Comparison of ENCODE assay signal across 15 cellular contexts in the genomic region with DNA sequence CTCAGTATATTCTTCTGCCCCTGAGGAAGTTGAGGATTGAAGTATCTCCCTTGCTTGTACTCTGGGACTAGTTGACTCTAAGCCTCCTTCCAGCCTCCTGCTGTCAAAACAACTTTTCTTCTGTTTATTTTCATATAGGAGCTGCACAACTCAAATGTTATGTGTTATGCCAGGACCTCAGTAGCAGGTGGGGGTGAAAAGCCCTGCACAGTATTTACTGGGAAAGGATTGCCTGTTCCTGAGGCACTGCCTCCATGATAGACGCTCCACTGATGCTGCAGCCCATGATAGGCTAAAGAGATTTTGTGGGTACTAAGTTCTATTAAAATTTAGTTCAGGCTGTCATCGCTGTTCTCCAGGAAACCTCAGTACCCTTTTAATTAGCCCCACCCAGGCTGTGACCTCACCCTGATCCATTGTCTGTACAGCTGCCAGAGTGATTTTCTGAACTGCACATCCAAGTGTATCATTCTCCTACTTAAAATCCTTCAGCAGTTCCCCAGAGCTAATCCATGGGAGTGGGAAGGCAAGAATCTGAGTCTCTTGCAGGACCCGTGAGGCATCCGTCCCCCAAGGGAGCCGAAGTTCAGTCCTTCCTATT. TPM values are rescaled to one million over a fixed set of nuclear protein-coding genes. Genes with fewer than 3 reads are reported as not detected.
A peak's percentile ranks its signal among the peaks of the same experiment; 100 is the strongest.
DNase-seq lines count a peak whose midpoint lies in the region; ATAC-seq, FAIRE-seq and TF ChIP-seq lines count a peak whose summit lies in the region.
"Had no signal": no experiment of that assay in that cellular context is flagged by ENCODE, and none has a peak within 500 bp of the region (broad histone marks: within the 10 kb centered on the region; RNA-seq: fewer than 3 reads in every experiment).

No MANE protein-coding gene starts in this region.

- in situ Hi-C loops in HAP-1 (cut with MboI; ENCODE audit: low sequenced_read_pairs): no loop called here

- no peak overlapping the region for H3K4me3 ChIP-seq in HAP-1
- no peak overlapping the region for H3K4me3 ChIP-seq in PC-3 (ENCODE audit: low read length)
- no peak overlapping the region for H3K4me3 ChIP-seq in keratinocyte (ENCODE audit: control insufficient read depth in 2 of 3, extremely low read depth in 1 of 3, insufficient read depth in 2 of 3, low read depth in 1 of 3, low read length in 3 of 3)
- H3K4me3 ChIP-seq: heart left ventricle, Peyer's patch, thyroid gland had no signal

- ATAC-seq in PC-3: peak; percentile 60
- no peak for ATAC-seq in GM21737 (IDR thresholded peaks at IDR 0.05; ENCODE audit: unreplicated experiment)
- ATAC-seq in HG03196 (IDR thresholded peaks at IDR 0.05; ENCODE audit: unreplicated experiment): no peak

- H3K4me1 ChIP-seq in HAP-1 (peaks cover 84% of the 10 kb centered on the region), PC-3 (ENCODE audit: insufficient read depth, low read length) (peaks cover 8% of the 10 kb centered on the region), keratinocyte (ENCODE audit: control insufficient read depth, extremely low read depth, insufficient read depth, low read length) (peaks cover 6% of the 10 kb centered on the region)

- TF ChIP-seq CTCF in PC-3 (conservative IDR thresholded peaks at IDR 0.05; ENCODE audit: low read depth, low read length) (no peak), keratinocyte (optimal IDR thresholded peaks at IDR 0.05 in 1 of 3, IDR thresholded peaks at IDR 0.05 in 1 of 3, conservative IDR thresholded peaks at IDR 0.05 in 1 of 3; ENCODE audit: extremely low read depth in 1 of 3, insufficient read depth in 2 of 3, low read length in 3 of 3) (no peak)

- H3K27me3 ChIP-seq in HAP-1 (ENCODE audit: low read depth) (no peaks in the 10 kb centered on the region), PC-3 (ENCODE audit: low read length) (no peaks in the 10 kb centered on the region), keratinocyte (ENCODE audit: control insufficient read depth, extremely low read depth, insufficient read depth, low read length) (no peaks in the 10 kb centered on the region)
- H3K27me3 ChIP-seq: heart left ventricle, Peyer's patch, thyroid gland had no signal

- POLR2A ChIA-PET in PC-3 (lab: Charles Lee; ENCODE audit: unreplicated experiment): no interaction called here

- H3K9me3 ChIP-seq in HAP-1: no peaks in the 10 kb centered on the region
- no peaks in the 10 kb centered on the region for H3K9me3 ChIP-seq in PC-3 (ENCODE audit: low read length)
- H3K9me3 ChIP-seq in keratinocyte (ENCODE audit: control insufficient read depth, low read depth, low read length): no peaks in the 10 kb centered on the region
- H3K9me3 ChIP-seq: heart left ventricle, Peyer's patch, thyroid gland had no signal

- intact Hi-C loops in PC-3 (cut with micrococcal nuclease): no loop called here

- H3K4me2 ChIP-seq in PC-3 (ENCODE audit: low read length): no peak overlapping the region
- H3K4me2 ChIP-seq in keratinocyte (ENCODE audit: control insufficient read depth, extremely low read depth, insufficient read depth, low read depth, low read length): peak overlapping the region; percentile 7

- H4K20me1 ChIP-seq in PC-3 (ENCODE audit: low read length) (no peaks in the 10 kb centered on the region), keratinocyte (ENCODE audit: control insufficient read depth, extremely low read depth, insufficient read depth, low read length) (peaks cover 5% of the 10 kb centered on the region)

- no peaks in the 10 kb centered on the region for H3F3A ChIP-seq in PC-3 (ENCODE audit: low read length, unreplicated experiment)

- H3K9me1 ChIP-seq in keratinocyte (ENCODE audit: control insufficient read depth, extremely low read depth, insufficient read depth, low read length): no peaks in the 10 kb centered on the region

- H3K36me3 ChIP-seq in HAP-1 (replicated peaks) (no peaks in the 10 kb centered on the region), PC-3 (ENCODE audit: low read depth, low read length) (no peaks in the 10 kb centered on the region), keratinocyte (ENCODE audit: control insufficient read depth in 2 of 2, extremely low read depth in 1 of 2, insufficient read depth in 2 of 2, low read length in 2 of 2) (no peaks in the 10 kb centered on the region)
- H3K36me3 ChIP-seq: heart left ventricle, Peyer's patch, thyroid gland had no signal

- dilution Hi-C loops in keratinocyte (cut with MboI; ENCODE audit: extremely low pct_ligation_motif_present, low sequenced_read_pairs): no loop called here

- no TSS peak for BruUV-seq in PC-3 (replicated peaks; lab: Mats Ljungman, UMichigan)

- H3K27ac ChIP-seq in PC-3 (ENCODE audit: low read length) (no peak overlapping the region), keratinocyte (ENCODE audit: control insufficient read depth, insufficient read depth, low read length) (no peak overlapping the region)
- H3K27ac ChIP-seq: heart left ventricle, Peyer's patch, thyroid gland had no signal

- no peak overlapping the region for H3K9ac ChIP-seq in PC-3 (ENCODE audit: low read length)
- H3K9ac ChIP-seq in keratinocyte (ENCODE audit: control insufficient read depth, extremely low read depth, insufficient read depth, low read length): no peak overlapping the region

- H2AFZ ChIP-seq in PC-3 (ENCODE audit: low read length) (no peak overlapping the region), keratinocyte (ENCODE audit: control insufficient read depth, low read length) (no peak overlapping the region)

- H3K9me2 ChIP-seq in PC-3 (replicated peaks; ENCODE audit: low read length): no peaks in the 10 kb centered on the region

- CTCF ChIA-PET in PC-3 (lab: Charles Lee): no interaction called here

- H3K79me2 ChIP-seq in PC-3 (ENCODE audit: low read length) (peaks cover 32% of the 10 kb centered on the region), keratinocyte (ENCODE audit: control insufficient read depth, insufficient read depth, low read length) (peaks cover 50% of the 10 kb centered on the region)

- DNase-seq in COLO668 (lab: John Stamatoyannopoulos, UW; ENCODE audit: unreplicated experiment) (peak; percentile 21), HAP-1 (ENCODE audit: low spot score in 2 of 2) (peak; percentile 79 to 92), PC-3 (peak; percentile 39), keratinocyte (ENCODE audit: low read depth, low spot score) (no peak), NCI-H187 treated with DMSO at 0.1 percent for 48 hours (lab: John Stamatoyannopoulos, UW) (no peak)
- DNase-seq: activated CD4-positive, CD25-positive, alpha-beta regulatory T cell; activated gamma-delta T cell; heart left ventricle; islet precursor cell; midbrain; thyroid gland had no signal

- peak; percentile 29 for FAIRE-seq in keratinocyte (lab: Jason Lieb, UNC)
- FAIRE-seq: colon had no signal

RNA-seq across cellular contexts. Expression of a gene that starts 52.0 kb away (rescaled TPM):
- total RNA-seq in PC-3 (2014; rRNA removed): 17.0 and 22.0 TPM in 2 replicates
- polyA plus RNA-seq in keratinocyte: 13.9 to 18.9 TPM (median 13.9 TPM) in 3 replicates
- polyA plus RNA-seq in keratinocyte (2011; ENCODE audit: low read depth): 9.6 TPM
- polyA plus RNA-seq in keratinocyte (2011; cell fraction: cytosol; rRNA removed): 10.8 and 16.1 TPM in 2 replicates
- polyA plus RNA-seq in keratinocyte (2011; cell fraction: nucleus; rRNA removed): 23.0 and 24.5 TPM in 2 replicates
- 12.9 and 18.1 TPM in 2 replicates for polyA plus RNA-seq in keratinocyte (2012; ENCODE audit: low replicate concordance)
- 9.4 to 28.2 TPM (median 16.1 TPM) in 3 replicates for polyA minus RNA-seq in keratinocyte
- polyA minus RNA-seq in keratinocyte (2011; cell fraction: cytosol; rRNA and poly(A)+ RNA removed): 12.3 TPM
- 20.3 and 40.6 TPM in 2 replicates for polyA minus RNA-seq in keratinocyte (2011; cell fraction: nucleus; rRNA and poly(A)+ RNA removed)

Comparison
In these comparisons a context has a peak if more than half of its experiments do, and no peak if none do; other contexts are left out.
1. DNase-seq: peak in COLO668 (single experiment), HAP-1 (2 of 2) and PC-3 (single experiment); none in keratinocyte (single experiment) and NCI-H187 treated with DMSO at 0.1 percent for 48 hours (single experiment).